In the genomic region with DNA sequence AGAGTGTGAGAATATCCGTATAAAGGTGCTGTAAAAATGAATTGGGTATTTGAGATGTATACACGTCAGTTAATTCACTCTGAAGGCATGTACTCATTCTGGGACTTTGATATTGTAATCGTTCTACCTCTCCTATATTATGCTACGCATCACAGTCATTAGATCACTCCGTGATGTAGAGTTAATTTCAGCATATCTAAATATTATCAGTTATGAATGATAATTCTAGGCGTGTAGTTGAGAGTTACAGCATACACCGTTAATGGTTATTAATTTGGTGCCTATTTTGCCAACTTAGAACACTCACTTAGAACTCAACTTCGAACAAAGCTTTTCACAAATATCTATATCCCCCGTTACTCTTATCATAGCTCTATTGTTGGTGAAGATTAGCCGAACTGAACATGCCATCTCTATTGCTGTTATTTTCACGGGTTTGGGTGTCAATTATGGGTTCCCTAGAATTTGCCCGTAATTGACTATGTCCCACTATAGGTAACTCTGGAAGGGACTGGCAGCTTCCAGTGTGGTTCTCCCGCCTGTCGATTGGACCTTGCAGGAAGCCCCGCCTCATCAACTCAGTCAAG, we compare ENCODE assay signal across 8 cellular contexts. TPM values are rescaled to one million over a fixed set of nuclear protein-coding genes. Genes with fewer than 3 reads are reported as not detected.
DNase-seq lines count a peak whose midpoint lies in the region; ATAC-seq and TF ChIP-seq lines count a peak whose summit lies in the region.

No MANE protein-coding gene starts in this region.

- ATAC-seq in GM19351 (IDR thresholded peaks at IDR 0.05; ENCODE audit: unreplicated experiment) = no peak

- DNase-seq in AML-193 (lab: John Stamatoyannopoulos, UW) (peak; percentile 92 to 94), SW480 (ENCODE audit: low spot score) (peak; percentile 96), fibroblast of the aortic adventitia (ENCODE audit: low read depth) (no peak), pulmonary artery endothelial cell (ENCODE audit: low read depth, low spot score) (peak; percentile 91), D341Med (ENCODE audit: low spot score) (no peak), kidney glomerular epithelial cell (lab: John Stamatoyannopoulos, UW) (no peak)

- CTCF ChIA-PET in HEK293 (lab: Yijun Ruan, JAX) = interaction anchor here (0.6 to 0.8 kb wide), 2 partner anchors 67 to 217 kb away, joined by 3 read pairs; no protein-coding TSS in a partner anchor

- H3K4me1 ChIP-seq in HEK293 (ENCODE audit: control insufficient read depth, insufficient read depth, low read length) = peaks cover 19% of the 10 kb centered on the region; the same call in 1 of the 2 replicates

- H3K4me3 ChIP-seq in HEK293 (ENCODE audit: low read depth, low read length) = peak overlapping the region; percentile 82
- peak overlapping the region; percentile 90 for H3K4me3 ChIP-seq in fibroblast of the aortic adventitia (ENCODE audit: low read depth, low read length)

- H3K36me3 ChIP-seq in HEK293 (ENCODE audit: control insufficient read depth in 2 of 2, insufficient read depth in 1 of 2, low read length in 2 of 2) = no peaks in the 10 kb centered on the region

- POLR2A ChIA-PET in HEK293 (lab: Yijun Ruan, JAX) = interaction anchor here (0.6 to 2.5 kb wide), 10 partner anchors 8 to 405 kb away, joined by 3 to 22 read pairs (median 4); a partner anchor contains a TSS

- peak overlapping the region; percentile 83; the same call in 1 of the 2 replicates for H3K27ac ChIP-seq in HEK293 (ENCODE audit: extremely low read depth, low read depth, low read length)

- no peaks in the 10 kb centered on the region for H3K9me3 ChIP-seq in HEK293 (ENCODE audit: control insufficient read depth, insufficient read depth, low read depth, low read length)

- TF ChIP-seq CTCF in HEK293 (tag by site-specific recombination; IDR thresholded peaks at IDR 0.05) (no peak), fibroblast of the aortic adventitia (IDR thresholded peaks at IDR 0.05; ENCODE audit: insufficient read depth, low read length) (no peak)

TF ChIP-seq in HEK293, 187 proteins besides CTCF, POLR2A, EP300 and RAD21 (continues in another document):
- TF ChIP-seq ZNF596 (tag by site-specific recombination; IDR thresholded peaks at IDR 0.05) = no peak
- TF ChIP-seq ZNF223 (tag by site-specific recombination; IDR thresholded peaks at IDR 0.05) = no peak
- no peak for TF ChIP-seq ZNF221 (tag by site-specific recombination; IDR thresholded peaks at IDR 0.05; ENCODE audit: borderline replicate concordance)
- no peak for TF ChIP-seq SCRT2 (tag by site-specific recombination; IDR thresholded peaks at IDR 0.05)
- TF ChIP-seq ZNF335 (tag by site-specific recombination; conservative IDR thresholded peaks at IDR 0.05) = peak; percentile 18
- TF ChIP-seq, protein P1, sequence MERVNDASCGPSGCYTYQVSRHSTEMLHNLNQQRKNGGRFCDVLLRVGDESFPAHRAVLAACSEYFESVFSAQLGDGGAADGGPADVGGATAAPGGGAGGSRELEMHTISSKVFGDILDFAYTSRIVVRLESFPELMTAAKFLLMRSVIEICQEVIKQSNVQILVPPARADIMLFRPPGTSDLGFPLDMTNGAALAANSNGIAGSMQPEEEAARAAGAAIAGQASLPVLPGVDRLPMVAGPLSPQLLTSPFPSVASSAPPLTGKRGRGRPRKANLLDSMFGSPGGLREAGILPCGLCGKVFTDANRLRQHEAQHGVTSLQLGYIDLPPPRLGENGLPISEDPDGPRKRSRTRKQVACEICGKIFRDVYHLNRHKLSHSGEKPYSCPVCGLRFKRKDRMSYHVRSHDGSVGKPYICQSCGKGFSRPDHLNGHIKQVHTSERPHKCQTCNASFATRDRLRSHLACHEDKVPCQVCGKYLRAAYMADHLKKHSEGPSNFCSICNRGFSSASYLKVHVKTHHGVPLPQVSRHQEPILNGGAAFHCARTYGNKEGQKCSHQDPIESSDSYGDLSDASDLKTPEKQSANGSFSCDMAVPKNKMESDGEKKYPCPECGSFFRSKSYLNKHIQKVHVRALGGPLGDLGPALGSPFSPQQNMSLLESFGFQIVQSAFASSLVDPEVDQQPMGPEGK (tag by site-specific recombination; IDR thresholded peaks at IDR 0.05) = no peak
- TF ChIP-seq, protein P2, sequence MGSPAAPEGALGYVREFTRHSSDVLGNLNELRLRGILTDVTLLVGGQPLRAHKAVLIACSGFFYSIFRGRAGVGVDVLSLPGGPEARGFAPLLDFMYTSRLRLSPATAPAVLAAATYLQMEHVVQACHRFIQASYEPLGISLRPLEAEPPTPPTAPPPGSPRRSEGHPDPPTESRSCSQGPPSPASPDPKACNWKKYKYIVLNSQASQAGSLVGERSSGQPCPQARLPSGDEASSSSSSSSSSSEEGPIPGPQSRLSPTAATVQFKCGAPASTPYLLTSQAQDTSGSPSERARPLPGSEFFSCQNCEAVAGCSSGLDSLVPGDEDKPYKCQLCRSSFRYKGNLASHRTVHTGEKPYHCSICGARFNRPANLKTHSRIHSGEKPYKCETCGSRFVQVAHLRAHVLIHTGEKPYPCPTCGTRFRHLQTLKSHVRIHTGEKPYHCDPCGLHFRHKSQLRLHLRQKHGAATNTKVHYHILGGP (tag by site-specific recombination; IDR thresholded peaks at IDR 0.05) = no peak
- no peak for TF ChIP-seq KLF10 (tag by site-specific recombination; IDR thresholded peaks at IDR 0.05)
- TF ChIP-seq, protein P3, sequence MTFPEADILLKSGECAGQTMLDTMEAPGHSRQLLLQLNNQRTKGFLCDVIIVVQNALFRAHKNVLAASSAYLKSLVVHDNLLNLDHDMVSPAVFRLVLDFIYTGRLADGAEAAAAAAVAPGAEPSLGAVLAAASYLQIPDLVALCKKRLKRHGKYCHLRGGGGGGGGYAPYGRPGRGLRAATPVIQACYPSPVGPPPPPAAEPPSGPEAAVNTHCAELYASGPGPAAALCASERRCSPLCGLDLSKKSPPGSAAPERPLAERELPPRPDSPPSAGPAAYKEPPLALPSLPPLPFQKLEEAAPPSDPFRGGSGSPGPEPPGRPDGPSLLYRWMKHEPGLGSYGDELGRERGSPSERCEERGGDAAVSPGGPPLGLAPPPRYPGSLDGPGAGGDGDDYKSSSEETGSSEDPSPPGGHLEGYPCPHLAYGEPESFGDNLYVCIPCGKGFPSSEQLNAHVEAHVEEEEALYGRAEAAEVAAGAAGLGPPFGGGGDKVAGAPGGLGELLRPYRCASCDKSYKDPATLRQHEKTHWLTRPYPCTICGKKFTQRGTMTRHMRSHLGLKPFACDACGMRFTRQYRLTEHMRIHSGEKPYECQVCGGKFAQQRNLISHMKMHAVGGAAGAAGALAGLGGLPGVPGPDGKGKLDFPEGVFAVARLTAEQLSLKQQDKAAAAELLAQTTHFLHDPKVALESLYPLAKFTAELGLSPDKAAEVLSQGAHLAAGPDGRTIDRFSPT (tag by site-specific recombination; IDR thresholded peaks at IDR 0.05) = peak; percentile 41; the same call in 1 of the 2 replicates
- TF ChIP-seq, protein P4, sequence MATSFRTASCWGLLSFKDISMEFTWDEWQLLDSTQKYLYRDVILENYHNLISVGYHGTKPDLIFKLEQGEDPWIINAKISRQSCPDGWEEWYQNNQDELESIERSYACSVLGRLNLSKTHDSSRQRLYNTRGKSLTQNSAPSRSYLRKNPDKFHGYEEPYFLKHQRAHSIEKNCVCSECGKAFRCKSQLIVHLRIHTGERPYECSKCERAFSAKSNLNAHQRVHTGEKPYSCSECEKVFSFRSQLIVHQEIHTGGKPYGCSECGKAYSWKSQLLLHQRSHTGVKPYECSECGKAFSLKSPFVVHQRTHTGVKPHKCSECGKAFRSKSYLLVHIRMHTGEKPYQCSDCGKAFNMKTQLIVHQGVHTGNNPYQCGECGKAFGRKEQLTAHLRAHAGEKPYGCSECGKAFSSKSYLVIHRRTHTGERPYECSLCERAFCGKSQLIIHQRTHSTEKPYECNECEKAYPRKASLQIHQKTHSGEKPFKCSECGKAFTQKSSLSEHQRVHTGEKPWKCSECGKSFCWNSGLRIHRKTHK (tag by site-specific recombination; IDR thresholded peaks at IDR 0.05) = no peak
- no peak for TF ChIP-seq ZBTB7A (tag by site-specific recombination; IDR thresholded peaks at IDR 0.05; ENCODE audit: low read depth)
- TF ChIP-seq KLF8 (tag by site-specific recombination; IDR thresholded peaks at IDR 0.05) = no peak
- TF ChIP-seq FEZF1 (tag by site-specific recombination; IDR thresholded peaks at IDR 0.05) = no peak
- TF ChIP-seq, protein P5, sequence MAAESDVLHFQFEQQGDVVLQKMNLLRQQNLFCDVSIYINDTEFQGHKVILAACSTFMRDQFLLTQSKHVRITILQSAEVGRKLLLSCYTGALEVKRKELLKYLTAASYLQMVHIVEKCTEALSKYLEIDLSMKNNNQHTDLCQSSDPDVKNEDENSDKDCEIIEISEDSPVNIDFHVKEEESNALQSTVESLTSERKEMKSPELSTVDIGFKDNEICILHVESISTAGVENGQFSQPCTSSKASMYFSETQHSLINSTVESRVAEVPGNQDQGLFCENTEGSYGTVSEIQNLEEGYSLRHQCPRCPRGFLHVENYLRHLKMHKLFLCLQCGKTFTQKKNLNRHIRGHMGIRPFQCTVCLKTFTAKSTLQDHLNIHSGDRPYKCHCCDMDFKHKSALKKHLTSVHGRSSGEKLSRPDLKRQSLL (tag by site-specific recombination; IDR thresholded peaks at IDR 0.05) = 0 out of 2 replicates have a peak, but pooled peaks have one; percentile 11
- no peak for TF ChIP-seq ZNF654 (tag by site-specific recombination; IDR thresholded peaks at IDR 0.05; ENCODE audit: low read depth)
- no peak for TF ChIP-seq ZNF658 (tag by site-specific recombination; IDR thresholded peaks at IDR 0.05)
- TF ChIP-seq ZNF266 (tag by site-specific recombination; IDR thresholded peaks at IDR 0.05; ENCODE audit: low read depth) = no peak
- peak; percentile 92 for TF ChIP-seq IKZF3 (tag by site-specific recombination; IDR thresholded peaks at IDR 0.05)
- TF ChIP-seq ZNF549 (tag by site-specific recombination; IDR thresholded peaks at IDR 0.05) = no peak
- peak; percentile 35; the same call in 1 of the 2 replicates for TF ChIP-seq ZEB2 (tag by site-specific recombination; IDR thresholded peaks at IDR 0.05)
- 0 out of 2 replicates have a peak, but pooled peaks have one; percentile 8 for TF ChIP-seq ZBTB8A (tag by site-specific recombination; IDR thresholded peaks at IDR 0.05)
- TF ChIP-seq SP7 (tag by site-specific recombination; IDR thresholded peaks at IDR 0.05) = peak; percentile 61; the same call in 1 of the 2 replicates

RNA-seq across cellular contexts. Expression of a gene that starts 0.4 kb away (rescaled TPM):
- 27.0 and 32.5 TPM in 2 replicates for total RNA-seq in fibroblast of the aortic adventitia (ENCODE audit: low replicate concordance)
- total RNA-seq in pulmonary artery endothelial cell = 22.4 and 29.9 TPM in 2 replicates

Comparison
In these comparisons a context has a peak if more than half of its experiments do, and no peak if none do; other contexts are left out.
1. DNase-seq: peak in AML-193 (2 of 2), SW480 (single experiment) and pulmonary artery endothelial cell (single experiment); none in fibroblast of the aortic adventitia (single experiment), D341Med (single experiment) and kidney glomerular epithelial cell (single experiment).